In the genomic region with DNA sequence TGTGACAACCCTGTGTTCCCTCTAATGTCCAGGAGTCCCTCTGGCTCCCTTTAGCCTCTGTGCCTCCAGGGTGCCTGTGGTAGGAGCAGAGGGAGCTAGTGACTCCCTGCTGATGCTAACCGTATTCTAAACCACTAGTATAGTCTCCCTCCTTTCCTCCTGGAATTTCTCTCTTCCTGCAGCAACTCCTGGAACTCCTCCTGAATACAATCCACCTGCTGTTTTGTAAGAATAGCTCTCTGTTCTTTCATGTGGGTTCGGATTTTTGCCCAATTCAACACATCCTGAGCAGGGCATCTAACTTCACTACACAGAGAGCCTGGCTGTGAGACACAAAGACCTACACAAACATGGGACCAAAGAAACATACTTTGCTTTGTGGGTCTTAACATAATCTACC, we compare ENCODE assay signal across 23 cellular contexts.
A peak's percentile ranks its signal among the peaks of the same experiment; 100 is the strongest.
DNase-seq lines count a peak whose midpoint lies in the region; ATAC-seq, FAIRE-seq and TF ChIP-seq lines count a peak whose summit lies in the region.
"Had no signal": no experiment of that assay in that cellular context is flagged by ENCODE, and none has a peak within 500 bp of the region (broad histone marks: within the 10 kb centered on the region; RNA-seq: fewer than 3 reads in every experiment).

No MANE protein-coding gene starts in this region.

- intact Hi-C loops in HepG2 (cut with micrococcal nuclease; ENCODE audit: unreplicated experiment) (no loop called here), right lobe of liver (cut with DNase I) (loop anchor here in 1 of 2 donors (10.0 kb wide), 1 partner anchor 74 kb away; no protein-coding TSS in a partner anchor)

- BruUV-seq in HepG2 (replicated peaks; lab: Mats Ljungman, UMichigan): no TSS peak

- H3K27me3 ChIP-seq in HepG2 (ENCODE audit: control insufficient read depth in 1 of 2, insufficient read depth in 2 of 2, low read length in 2 of 2): no peaks in the 10 kb centered on the region
- no peaks in the 10 kb centered on the region for H3K27me3 ChIP-seq in right lobe of liver
- H3K27me3 ChIP-seq in H7 (ENCODE audit: control insufficient read depth, insufficient read depth, low read length): no peaks in the 10 kb centered on the region

- no peak for TF ChIP-seq CTCF in HepG2 (CRISPR knock-in tag; IDR thresholded peaks at IDR 0.05)
- TF ChIP-seq CTCF in right lobe of liver (IDR thresholded peaks at IDR 0.05): no peak

- H4K20me1 ChIP-seq in HepG2 (ENCODE audit: insufficient read depth, low read length): no peaks in the 10 kb centered on the region

- no peaks in the 10 kb centered on the region for H3K9me3 Mint-ChIP-seq in memory B cell
- H3K9me3 Mint-ChIP-seq: immature natural killer cell had no signal

- in situ Hi-C loops in HepG2 (cut with HindIII; ENCODE audit: extremely low pct_ligation_motif_present, low pct_unique_long_range_greater_than_20kb): no loop called here

- no peak overlapping the region for H3K4me2 ChIP-seq in HepG2 (ENCODE audit: low read depth, low read length)
- H3K4me2 ChIP-seq: smooth muscle cell had no signal

- H3K4me3 Mint-ChIP-seq in T-helper 17 cell (no peak overlapping the region), memory B cell (no peak overlapping the region)
- H3K4me3 Mint-ChIP-seq: immature natural killer cell, type B pancreatic cell had no signal

- WGBS in HepG2 (ENCODE audit: low lambda C conversion rate): 14% methylated on average over 2 of the region's 2 CpGs
- 50% methylated on average over 2 of the region's 2 CpGs for WGBS in right lobe of liver (ENCODE audit: insufficient coverage, low coverage, low lambda C conversion rate, missing lambda C conversion rate)

- no peaks in the 10 kb centered on the region for H3K27me3 Mint-ChIP-seq in T-helper 17 cell
- no peaks in the 10 kb centered on the region for H3K27me3 Mint-ChIP-seq in memory B cell

- no peak overlapping the region for H3K9ac ChIP-seq in HepG2 (ENCODE audit: insufficient read depth, low read depth, low read length)

- peak overlapping the region; percentile 43 for H2AFZ ChIP-seq in HepG2 (ENCODE audit: low read length)

- H3K4me1 Mint-ChIP-seq in T-helper 17 cell (peaks cover 69% of the 10 kb centered on the region), memory B cell (peaks cover 20% of the 10 kb centered on the region)

- H3K27ac Mint-ChIP-seq in T-helper 17 cell (peak overlapping the region; percentile 82), memory B cell (peak overlapping the region; percentile 40)
- H3K27ac Mint-ChIP-seq: activated T-cell treated with anti-CD3 and anti-CD28 coated beads, Interleukin-2, amount 50 U/mL, for 72 hours; immature natural killer cell; type B pancreatic cell had no signal

- H3K4me3 ChIP-seq in HepG2 (replicated peaks in 1 of 3; ENCODE audit: insufficient read depth in 1 of 3, low read depth in 2 of 3, low read length in 3 of 3): no peak overlapping the region
- no peak overlapping the region for H3K4me3 ChIP-seq in right lobe of liver
- H3K4me3 ChIP-seq in H7 (ENCODE audit: insufficient read depth, low read depth, low read length): no peak overlapping the region
- H3K4me3 ChIP-seq: left ventricle myocardium inferior, smooth muscle cell had no signal

- CTCF ChIA-PET in HepG2 (lab: Yijun Ruan, JAX; ENCODE audit: low intra/inter-chr PET ratio, low total read pairs): no interaction called here

- POLR2A ChIA-PET in HepG2 (lab: Yijun Ruan, JAX): no interaction called here

- DNase-seq in HepG2 (ENCODE audit: low spot score) (peak; percentile 32), right lobe of liver (no peak), T-helper 17 cell (no peak), memory B cell (ENCODE audit: low spot score in 2 of 2) (no peak), H7 (no peak), T-helper 2 cell (no peak), NCI-H510A (lab: John Stamatoyannopoulos, UW) (no peak)
- DNase-seq: activated T-cell treated with anti-CD3 and anti-CD28 coated beads, Interleukin-2, amount 50 U/mL, for 72 hours; C1 segment of cervical spinal cord; immature natural killer cell; KBM-7; left ventricle myocardium inferior; MV-4-11; NCI-H1694; NCI-H748 treated with DMSO at 0.1 percent for 48 hours; occipital lobe; stimulated activated CD4-positive, alpha-beta T cell treated with anti-CD3 and anti-CD28 coated beads, Interleukin-2, amount 100 ng/mL, for 48 hours had no signal

- H3K9me3 ChIP-seq in HepG2 (ENCODE audit: low read length) (no peaks in the 10 kb centered on the region), right lobe of liver (no peaks in the 10 kb centered on the region), T-helper 17 cell (ENCODE audit: control insufficient read depth, low read length, poor library complexity, severe bottlenecking) (no peaks in the 10 kb centered on the region)
- H3K9me3 ChIP-seq: left ventricle myocardium inferior had no signal

- H3K36me3 ChIP-seq in HepG2 (replicated peaks in 1 of 2; ENCODE audit: control insufficient read depth in 1 of 2, insufficient read depth in 2 of 2, low read length in 2 of 2) (no peaks in the 10 kb centered on the region), right lobe of liver (no peaks in the 10 kb centered on the region), H7 (replicated peaks; ENCODE audit: control insufficient read depth, insufficient read depth, low read length) (no peaks in the 10 kb centered on the region)
- H3K36me3 ChIP-seq: left ventricle myocardium inferior had no signal

- H3K4me1 ChIP-seq in HepG2 (ENCODE audit: insufficient read depth, low read length): peaks cover 40% of the 10 kb centered on the region
- no peaks in the 10 kb centered on the region for H3K4me1 ChIP-seq in right lobe of liver
- H3K4me1 ChIP-seq: left ventricle myocardium inferior had no signal

- ATAC-seq in HepG2: no peak; the same call in 2 of the 3 replicates
- no peak for ATAC-seq in right lobe of liver
- no peak for ATAC-seq in T-helper 17 cell
- no peak for ATAC-seq in memory B cell (ENCODE audit: low read depth)
- ATAC-seq in GM19023 (IDR thresholded peaks at IDR 0.05; ENCODE audit: unreplicated experiment): no peak
- ATAC-seq: activated CD4-positive, CD25-positive, alpha-beta regulatory T cell treated with anti-CD3 and anti-CD28 coated beads, Interleukin-2, amount 50 U/mL, for 24 hours; activated naive CD4-positive, alpha-beta T cell treated with anti-CD3 and anti-CD28 coated beads, Interleukin-2, amount 50 U/mL, for 72 hours; activated T-cell treated with anti-CD3 and anti-CD28 coated beads, Interleukin-2, amount 50 U/mL, for 72 hours; Right ventricle myocardium inferior had no signal

- H3K79me2 ChIP-seq in HepG2 (ENCODE audit: insufficient read depth, low read length): no peaks in the 10 kb centered on the region

- TF ChIP-seq POLR2A in HepG2 (IDR thresholded peaks at IDR 0.05; ENCODE audit: insufficient read depth in 1 of 2, low read depth in 2 of 2, low read length in 2 of 2): no peak
- no peak for TF ChIP-seq POLR2A in right lobe of liver (IDR thresholded peaks at IDR 0.05)

- no peak for FAIRE-seq in HepG2 (lab: Jason Lieb, UNC)

- no peak for TF ChIP-seq EP300 in HepG2 (IDR thresholded peaks at IDR 0.05; ENCODE audit: low read depth in 2 of 2, low read length in 2 of 2)
- no peak for TF ChIP-seq EP300 in HepG2 (CRISPR knock-in tag; IDR thresholded peaks at IDR 0.05; ENCODE audit: borderline replicate concordance)

- TF ChIP-seq RAD21 in HepG2 (CRISPR knock-in tag; IDR thresholded peaks at IDR 0.05): no peak

- H3K36me3 Mint-ChIP-seq in T-helper 17 cell (ENCODE audit: low read depth) (peaks cover 2% of the 10 kb centered on the region), memory B cell (peaks cover 9% of the 10 kb centered on the region)
- H3K36me3 Mint-ChIP-seq: type B pancreatic cell had no signal

- H3K27ac ChIP-seq in HepG2 (ENCODE audit: extremely low read length, insufficient read depth, low read length): no peak overlapping the region
- H3K27ac ChIP-seq in right lobe of liver: no peak overlapping the region
- H3K27ac ChIP-seq: left ventricle myocardium inferior had no signal

TF ChIP-seq in HepG2, 621 proteins besides CTCF, POLR2A, EP300 and RAD21:
- no peak for TF ChIP-seq SYNCRIP (IDR thresholded peaks at IDR 0.05; ENCODE audit: insufficient read depth, low read depth, low read length)
- no peak for TF ChIP-seq TCF12 (IDR thresholded peaks at IDR 0.05)
- TF ChIP-seq TCF12 (CRISPR knock-in tag; IDR thresholded peaks at IDR 0.05): no peak
- TF ChIP-seq, protein P1, sequence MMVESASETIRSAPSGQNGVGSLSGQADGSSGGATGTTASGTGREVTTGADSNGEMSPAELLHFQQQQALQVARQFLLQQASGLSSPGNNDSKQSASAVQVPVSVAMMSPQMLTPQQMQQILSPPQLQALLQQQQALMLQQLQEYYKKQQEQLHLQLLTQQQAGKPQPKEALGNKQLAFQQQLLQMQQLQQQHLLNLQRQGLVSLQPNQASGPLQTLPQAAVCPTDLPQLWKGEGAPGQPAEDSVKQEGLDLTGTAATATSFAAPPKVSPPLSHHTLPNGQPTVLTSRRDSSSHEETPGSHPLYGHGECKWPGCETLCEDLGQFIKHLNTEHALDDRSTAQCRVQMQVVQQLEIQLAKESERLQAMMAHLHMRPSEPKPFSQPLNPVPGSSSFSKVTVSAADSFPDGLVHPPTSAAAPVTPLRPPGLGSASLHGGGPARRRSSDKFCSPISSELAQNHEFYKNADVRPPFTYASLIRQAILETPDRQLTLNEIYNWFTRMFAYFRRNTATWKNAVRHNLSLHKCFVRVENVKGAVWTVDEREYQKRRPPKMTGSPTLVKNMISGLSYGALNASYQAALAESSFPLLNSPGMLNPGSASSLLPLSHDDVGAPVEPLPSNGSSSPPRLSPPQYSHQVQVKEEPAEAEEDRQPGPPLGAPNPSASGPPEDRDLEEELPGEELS (CRISPR knock-in tag; IDR thresholded peaks at IDR 0.05): no peak
- no peak for TF ChIP-seq HMG20A (CRISPR knock-in tag; IDR thresholded peaks at IDR 0.05; ENCODE audit: borderline replicate concordance)
- TF ChIP-seq MAF1 (CRISPR knock-in tag; IDR thresholded peaks at IDR 0.05; ENCODE audit: borderline replicate concordance): no peak
